ENCODE assay signal across 1 cellular context in the genomic region with DNA sequence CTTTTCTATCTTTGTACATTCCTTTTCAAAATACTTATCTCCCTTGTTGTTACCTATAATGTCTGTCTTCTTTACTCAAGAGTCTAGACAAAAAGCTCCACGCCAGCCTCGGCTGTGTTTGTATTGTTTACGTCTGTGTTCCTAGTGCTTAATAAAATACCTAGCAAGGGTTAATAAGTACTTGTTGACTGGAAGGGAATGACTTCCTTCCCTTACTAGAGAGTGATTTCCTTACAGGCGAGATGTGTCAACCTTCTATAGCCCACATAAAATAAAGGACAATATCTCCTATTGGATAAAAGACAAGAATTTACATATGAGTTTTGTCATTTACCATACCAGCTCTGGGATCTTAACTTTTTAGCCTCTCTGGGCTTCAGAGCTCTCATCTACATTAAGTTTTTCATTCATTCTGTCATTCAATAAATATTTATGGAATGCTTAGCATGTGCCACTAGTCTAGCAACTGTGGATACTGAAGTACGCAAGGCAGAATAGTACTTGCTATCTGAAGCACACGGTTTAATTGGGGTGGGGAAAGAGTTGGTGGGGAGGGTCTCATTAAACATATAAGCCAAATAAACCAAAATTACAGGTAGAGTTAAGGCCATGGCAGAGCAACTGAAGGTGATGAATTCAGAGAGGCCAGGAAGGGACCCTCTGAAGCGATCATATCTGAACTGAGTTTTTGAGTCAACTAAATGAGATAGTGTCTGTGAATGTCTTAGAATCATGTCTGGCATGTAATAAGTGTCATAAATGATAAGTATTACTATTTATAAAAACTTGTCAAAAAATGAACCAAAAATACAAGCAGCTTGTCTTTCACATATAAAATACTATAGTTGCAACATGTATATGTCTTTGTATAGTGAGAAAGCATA.
TF ChIP-seq lines count a peak whose summit lies in the region.

No MANE protein-coding gene starts in this region.

TF ChIP-seq in K562, 482 proteins besides CTCF, POLR2A, EP300 and RAD21 (continued from another document):
- TF ChIP-seq, protein P1, sequence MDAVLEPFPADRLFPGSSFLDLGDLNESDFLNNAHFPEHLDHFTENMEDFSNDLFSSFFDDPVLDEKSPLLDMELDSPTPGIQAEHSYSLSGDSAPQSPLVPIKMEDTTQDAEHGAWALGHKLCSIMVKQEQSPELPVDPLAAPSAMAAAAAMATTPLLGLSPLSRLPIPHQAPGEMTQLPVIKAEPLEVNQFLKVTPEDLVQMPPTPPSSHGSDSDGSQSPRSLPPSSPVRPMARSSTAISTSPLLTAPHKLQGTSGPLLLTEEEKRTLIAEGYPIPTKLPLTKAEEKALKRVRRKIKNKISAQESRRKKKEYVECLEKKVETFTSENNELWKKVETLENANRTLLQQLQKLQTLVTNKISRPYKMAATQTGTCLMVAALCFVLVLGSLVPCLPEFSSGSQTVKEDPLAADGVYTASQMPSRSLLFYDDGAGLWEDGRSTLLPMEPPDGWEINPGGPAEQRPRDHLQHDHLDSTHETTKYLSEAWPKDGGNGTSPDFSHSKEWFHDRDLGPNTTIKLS (IDR thresholded peaks at IDR 0.05; ENCODE audit: borderline replicate concordance, low read depth): no peak
- no peak for TF ChIP-seq MYC (IDR thresholded peaks at IDR 0.05; ENCODE audit: low read depth, low read length)
- TF ChIP-seq MYC (CRISPR knock-in tag; IDR thresholded peaks at IDR 0.05; ENCODE audit: borderline replicate concordance, low read depth): no peak
- TF ChIP-seq TRIM24 (IDR thresholded peaks at IDR 0.05): no peak
- no peak for TF ChIP-seq ZNF354B (CRISPR knock-in tag; IDR thresholded peaks at IDR 0.05)
TF ChIP-seq in K562: peak in this region for 0.
